Comparison of ENCODE assay signal across 21 cellular contexts in the genomic region with DNA sequence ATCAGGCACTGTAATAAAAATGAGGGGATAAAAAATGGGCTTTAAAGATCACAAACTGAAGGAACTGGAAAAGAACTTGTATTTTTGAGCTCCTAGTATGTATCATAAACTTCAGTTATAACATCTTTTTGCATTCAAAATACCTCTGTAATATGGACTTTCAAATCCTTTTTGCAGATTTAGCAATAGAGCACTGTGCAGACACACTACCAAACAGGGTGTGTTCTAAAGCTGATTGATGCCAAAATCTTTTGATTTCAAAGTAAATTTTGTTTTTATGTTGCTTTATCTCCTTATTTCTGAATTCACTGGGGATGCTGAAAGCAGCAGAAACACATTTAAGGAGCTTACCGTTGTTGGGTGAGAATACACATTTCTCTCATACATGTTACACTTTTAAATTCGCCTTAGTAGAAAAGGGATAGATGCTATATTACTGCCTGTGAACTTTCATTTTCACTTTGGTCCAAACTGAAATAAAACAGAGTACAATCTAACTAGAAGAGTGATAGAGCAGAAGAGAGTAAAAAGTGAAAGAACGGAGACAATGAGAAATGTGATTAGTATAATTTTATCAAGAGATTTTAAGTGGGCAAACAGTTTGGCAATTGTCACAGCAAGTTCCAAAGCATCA.
DNase-seq lines count a peak whose midpoint lies in the region; ATAC-seq and TF ChIP-seq lines count a peak whose summit lies in the region.
"Had no signal": no experiment of that assay in that cellular context is flagged by ENCODE, and none has a peak within 500 bp of the region (broad histone marks: within the 10 kb centered on the region; RNA-seq: fewer than 3 reads in every experiment).

No MANE protein-coding gene starts in this region.

- no peaks in the 10 kb centered on the region for H3K36me3 ChIP-seq in PC-9 (ENCODE audit: low read depth)
- no peaks in the 10 kb centered on the region for H3K36me3 ChIP-seq in muscle layer of duodenum (ENCODE audit: control insufficient read depth in 1 of 2, insufficient read depth in 2 of 2, low read length in 2 of 2)
- H3K36me3 ChIP-seq: esophagus squamous epithelium, heart left ventricle, right atrium auricular region, thoracic aorta had no signal

- peak overlapping the region; percentile 13; the same call in 1 of the 2 replicates for H3K4me2 ChIP-seq in PC-9

- intact Hi-C loops in PC-9 (cut with micrococcal nuclease; ENCODE audit: unreplicated experiment): no loop called here

- CTCF ChIA-PET in PC-9 (lab: Charles Lee): no interaction called here

- POLR2A ChIA-PET in PC-9 (lab: Charles Lee; ENCODE audit: unreplicated experiment): no interaction called here

- no peaks in the 10 kb centered on the region for H3K79me2 ChIP-seq in PC-9 (ENCODE audit: low read depth)

- H2AFZ ChIP-seq in PC-9: peak overlapping the region; percentile 52

- H3K27me3 ChIP-seq in PC-9 (ENCODE audit: insufficient read depth, low read depth) (no peaks in the 10 kb centered on the region), muscle layer of duodenum (ENCODE audit: low read depth, low read length) (no peaks in the 10 kb centered on the region)
- H3K27me3 ChIP-seq: esophagus squamous epithelium, heart left ventricle, right atrium auricular region had no signal

- TF ChIP-seq CTCF in GM12865 (IDR thresholded peaks at IDR 0.05; ENCODE audit: insufficient read depth, low read depth, low read length, missing control alignments) (no peak), PC-9 (conservative IDR thresholded peaks at IDR 0.05) (no peak), omental fat pad (IDR thresholded peaks at IDR 0.05) (no peak)

- DNase-seq in GM12865 (ENCODE audit: low read depth): no peak
- DNase-seq in PC-9: no peak
- DNase-seq in omental fat pad (ENCODE audit: low spot score): no peak
- no peak for DNase-seq in NCI-H345 treated with DMSO at 0.1 percent for 48 hours (lab: John Stamatoyannopoulos, UW; ENCODE audit: unreplicated experiment)
- DNase-seq in cerebellum (ENCODE audit: low spot score): no peak
- DNase-seq: activated CD4-positive, alpha-beta T cell treated with anti-CD3 and anti-CD28 coated beads, Interleukin-2, amount 10 ng/mL, durations not matched to agents 7 days and 5 days; activated naive CD4-positive, alpha-beta T cell; amygdala; caudate nucleus; effector CD8-positive, alpha-beta T cell; esophagus squamous epithelium; heart left ventricle; NCI-H187 treated with DMSO at 0.1 percent for 48 hours; NCI-H446 treated with DMSO at 0.1 percent for 48 hours; T-cell had no signal

- no peaks in the 10 kb centered on the region for H4K20me1 ChIP-seq in PC-9 (ENCODE audit: insufficient read depth)

- H3K4me3 ChIP-seq in GM12865 (ENCODE audit: low read depth, low read length) (peak overlapping the region; percentile 34), PC-9 (no peak overlapping the region; the same call in 1 of the 2 replicates), muscle layer of duodenum (ENCODE audit: low read depth in 1 of 2, low read length in 2 of 2) (peak overlapping the region; percentile 24 to 37)
- H3K4me3 ChIP-seq: right atrium auricular region, thoracic aorta had no signal

- H3K4me1 ChIP-seq in PC-9 (replicated peaks; ENCODE audit: insufficient read depth): no peaks in the 10 kb centered on the region
- H3K4me1 ChIP-seq in muscle layer of duodenum (ENCODE audit: control insufficient read depth in 1 of 2, insufficient read depth in 2 of 2, low read length in 2 of 2): no peaks in the 10 kb centered on the region
- H3K4me1 ChIP-seq: esophagus squamous epithelium, heart left ventricle, right atrium auricular region had no signal

- ATAC-seq in HG02610 (IDR thresholded peaks at IDR 0.05; ENCODE audit: unreplicated experiment) (peak; percentile 56), HG02970 (IDR thresholded peaks at IDR 0.05; ENCODE audit: low FRiP score, unreplicated experiment) (no peak), omental fat pad (ENCODE audit: low FRiP score) (no peak)
- ATAC-seq: HCT116, heart left ventricle, T-cell had no signal

- BruUV-seq in PC-9 (replicated peaks; lab: Mats Ljungman, UMichigan): no TSS peak

- H3K9me2 ChIP-seq in PC-9 (ENCODE audit: insufficient read depth): no peaks in the 10 kb centered on the region

- H3K9me3 ChIP-seq in PC-9 (ENCODE audit: insufficient read depth, low read depth) (no peaks in the 10 kb centered on the region), muscle layer of duodenum (ENCODE audit: control insufficient read depth in 1 of 2, low read length in 2 of 2) (no peaks in the 10 kb centered on the region)
- H3K9me3 ChIP-seq: esophagus squamous epithelium, heart left ventricle, right atrium auricular region, thoracic aorta had no signal

- no peak overlapping the region for H3K27ac ChIP-seq in PC-9
- H3K27ac ChIP-seq in muscle layer of duodenum (ENCODE audit: low read length): no peak overlapping the region
- H3K27ac ChIP-seq: esophagus squamous epithelium, heart left ventricle, right atrium auricular region, thoracic aorta had no signal

- no peaks in the 10 kb centered on the region for H3F3A ChIP-seq in PC-9 (ENCODE audit: insufficient read depth, low read depth)
